In the genomic region with DNA sequence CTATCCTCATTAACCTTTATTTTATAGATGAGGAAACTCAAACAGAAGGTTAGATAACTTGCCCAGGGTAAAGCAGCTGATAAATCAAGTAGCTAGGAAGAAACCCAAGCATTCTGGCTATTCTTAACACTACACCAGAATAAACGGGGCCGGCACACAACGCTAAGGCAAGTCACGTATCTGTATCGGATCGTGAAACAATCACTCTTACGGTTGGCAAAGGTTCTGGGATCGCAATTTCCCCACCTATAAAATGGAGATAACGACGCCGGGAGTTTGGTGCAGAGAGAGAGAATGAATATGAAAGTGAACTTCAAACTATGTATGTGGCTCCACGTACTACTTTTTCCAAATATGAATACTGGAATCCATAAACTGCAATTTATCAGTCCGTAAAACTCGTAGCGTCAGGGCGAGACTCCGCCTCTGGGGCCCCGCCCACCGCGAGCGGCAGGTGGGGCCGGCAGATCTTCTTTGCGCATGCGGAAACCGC, we compare ENCODE assay signal across 1 cellular context.
TF ChIP-seq lines count a peak whose summit lies in the region.

No MANE protein-coding gene starts in this region.

TF ChIP-seq in HEK293T, 16 proteins besides CTCF, POLR2A, EP300 and RAD21 (continued from another document):
- TF ChIP-seq, protein P1, sequence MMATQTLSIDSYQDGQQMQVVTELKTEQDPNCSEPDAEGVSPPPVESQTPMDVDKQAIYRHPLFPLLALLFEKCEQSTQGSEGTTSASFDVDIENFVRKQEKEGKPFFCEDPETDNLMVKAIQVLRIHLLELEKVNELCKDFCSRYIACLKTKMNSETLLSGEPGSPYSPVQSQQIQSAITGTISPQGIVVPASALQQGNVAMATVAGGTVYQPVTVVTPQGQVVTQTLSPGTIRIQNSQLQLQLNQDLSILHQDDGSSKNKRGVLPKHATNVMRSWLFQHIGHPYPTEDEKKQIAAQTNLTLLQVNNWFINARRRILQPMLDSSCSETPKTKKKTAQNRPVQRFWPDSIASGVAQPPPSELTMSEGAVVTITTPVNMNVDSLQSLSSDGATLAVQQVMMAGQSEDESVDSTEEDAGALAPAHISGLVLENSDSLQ (IDR thresholded peaks at IDR 0.05), result peak; percentile 74
- TF ChIP-seq SP1 (IDR thresholded peaks at IDR 0.05), result no peak
TF ChIP-seq in HEK293T: peak in this region for 1.
